Comparison of ENCODE assay signal across 10 cellular contexts in genomic region chr10:72855129-72855528, GRCh38. TPM values are rescaled to one million over a fixed set of nuclear protein-coding genes. Genes with fewer than 3 reads are reported as not detected.
"Had no signal": no experiment of that assay in that cellular context is flagged by ENCODE, and none has a peak within 500 bp of the region (broad histone marks: within the 10 kb centered on the region; RNA-seq: fewer than 3 reads in every experiment).

No MANE protein-coding gene starts in this region.

- H3K4me2 ChIP-seq: KMS-11 had no signal

- FAIRE-seq: HTR-8/SVneo, K562 had no signal

- H3K4me3 ChIP-seq: K562 had no signal

- DNase-seq: IMR-90, KBM-7, KG1 had no signal

- H3K27ac ChIP-seq: HL-60, KMS-11 had no signal

- ATAC-seq: K562 had no signal

- H3K9ac ChIP-seq: KMS-11 had no signal

RNA-seq across cellular contexts. Expression of gene OIT3, which starts 38.4 kb away (rescaled TPM):
- total RNA-seq: HT-29, HT1080, IMR-90, K562 had no signal
- polyA plus RNA-seq: IgD-negative memory B cell, IMR-90, K562 had no signal
